ENCODE assay signal across 1 cellular context in genomic region chr19:35055715-35056179, GRCh38.
A peak's percentile ranks its signal among the peaks of the same experiment; 100 is the strongest.
TF ChIP-seq lines count a peak whose summit lies in the region.

No MANE protein-coding gene starts in this region.

TF ChIP-seq in GM12878, 131 proteins besides CTCF, POLR2A, EP300 and RAD21:
- TF ChIP-seq NBN (IDR thresholded peaks at IDR 0.05) (no peak), SMC3 (IDR thresholded peaks at IDR 0.05; ENCODE audit: borderline replicate concordance, low read length) (peak; percentile 21; the same call in 1 of the 2 replicates)
